Comparison of ENCODE assay signal across 8 cellular contexts in the genomic region with DNA sequence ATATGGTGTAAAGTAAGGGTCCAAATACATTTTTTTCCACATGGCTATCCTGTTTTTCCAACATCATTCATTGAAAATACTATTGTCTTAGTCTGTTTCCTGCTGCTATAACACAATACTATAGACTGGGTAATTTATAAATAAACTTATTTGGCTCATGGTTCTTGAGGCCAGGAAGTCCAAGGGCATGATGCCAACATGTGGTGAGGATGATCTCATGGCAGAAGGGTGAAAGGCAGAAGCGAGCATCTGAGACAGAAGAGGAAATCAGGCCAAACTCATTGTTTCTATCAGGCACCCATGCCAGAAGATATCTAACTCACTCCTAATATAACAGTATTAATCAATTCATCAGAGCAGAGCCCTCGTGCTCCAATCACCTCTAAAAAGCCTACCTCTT. TPM values are rescaled to one million over a fixed set of nuclear protein-coding genes. Genes with fewer than 3 reads are reported as not detected.
A peak's percentile ranks its signal among the peaks of the same experiment; 100 is the strongest.
DNase-seq lines count a peak whose midpoint lies in the region; ATAC-seq, FAIRE-seq and TF ChIP-seq lines count a peak whose summit lies in the region.

No MANE protein-coding gene starts in this region.

- H3K4me1 ChIP-seq in Peyer's patch, result no peaks in the 10 kb centered on the region
- H3K4me1 ChIP-seq in endothelial cell of umbilical vein (ENCODE audit: control insufficient read depth, extremely low read depth, insufficient read depth, low read length), result peaks cover 33% of the 10 kb centered on the region

- FAIRE-seq in endothelial cell of umbilical vein (lab: Jason Lieb, UNC), result peak; percentile 69

- CTCF ChIA-PET in endothelial cell of umbilical vein (lab: Charles Lee), result no interaction called here

- H3K27me3 ChIP-seq in Peyer's patch, result no peaks in the 10 kb centered on the region
- H3K27me3 ChIP-seq in endothelial cell of umbilical vein (ENCODE audit: control insufficient read depth in 2 of 2, insufficient read depth in 2 of 2, low read length in 2 of 2), result no peaks in the 10 kb centered on the region

- H3K27ac ChIP-seq in Peyer's patch, result no peak overlapping the region
- H3K27ac ChIP-seq in endothelial cell of umbilical vein (ENCODE audit: insufficient read depth, low read depth, low read length), result peak overlapping the region; percentile 77

- peak; percentile 55 for ATAC-seq in stimulated activated effector memory CD8-positive, alpha-beta T cell treated with anti-CD3 and anti-CD28 coated beads, Interleukin-12 subunit alpha, Interleukin-12 subunit beta, amount 100 ng/mL, for 72 hours
- no peak for ATAC-seq in GM18867 (IDR thresholded peaks at IDR 0.05; ENCODE audit: unreplicated experiment)

- TF ChIP-seq CTCF in Peyer's patch (IDR thresholded peaks at IDR 0.05), result no peak
- no peak for TF ChIP-seq CTCF in endothelial cell of umbilical vein (IDR thresholded peaks at IDR 0.05; ENCODE audit: extremely low read depth in 1 of 2, insufficient read depth in 1 of 2, low read depth in 1 of 2, low read length in 2 of 2)

- intact Hi-C loops in endothelial cell of umbilical vein (cut with micrococcal nuclease), result loop anchor here (1.0 kb wide), 4 partner anchors 15 to 105 kb away; no protein-coding TSS in a partner anchor

- H3K9me3 Mint-ChIP-seq in stimulated activated effector memory CD8-positive, alpha-beta T cell treated with anti-CD3 and anti-CD28 coated beads, Interleukin-12 subunit alpha, Interleukin-12 subunit beta, amount 100 ng/mL, for 72 hours, result no peaks in the 10 kb centered on the region

- no peaks in the 10 kb centered on the region for H3K36me3 ChIP-seq in Peyer's patch
- no peaks in the 10 kb centered on the region for H3K36me3 ChIP-seq in endothelial cell of umbilical vein (ENCODE audit: control insufficient read depth in 2 of 2, extremely low read depth in 1 of 2, insufficient read depth in 2 of 2, low read length in 2 of 2)

- H3K9me3 ChIP-seq in Peyer's patch, result no peaks in the 10 kb centered on the region
- no peaks in the 10 kb centered on the region for H3K9me3 ChIP-seq in endothelial cell of umbilical vein (replicated peaks; ENCODE audit: control insufficient read depth, insufficient read depth, low read length)

- TF ChIP-seq POLR2A in Peyer's patch (IDR thresholded peaks at IDR 0.05) (no peak), endothelial cell of umbilical vein (IDR thresholded peaks at IDR 0.05; ENCODE audit: low read depth, low read length) (no peak)

- no TSS peak for BruUV-seq in endothelial cell of umbilical vein (replicated peaks; lab: Mats Ljungman, UMichigan)

- peak overlapping the region; percentile 20 for H3K4me2 ChIP-seq in endothelial cell of umbilical vein (ENCODE audit: insufficient read depth, low read length)

- H3K9me1 ChIP-seq in endothelial cell of umbilical vein (replicated peaks; ENCODE audit: control insufficient read depth, extremely low read depth, insufficient read depth, low read length), result no peaks in the 10 kb centered on the region

- dilution Hi-C loops in endothelial cell of umbilical vein (cut with MboI; ENCODE audit: extremely low pct_ligation_motif_present, low sequenced_read_pairs), result loop anchor here (10.0 kb wide), 1 partner anchor 66 kb away; no protein-coding TSS in a partner anchor

- no peak overlapping the region for H3K27ac Mint-ChIP-seq in stimulated activated effector memory CD8-positive, alpha-beta T cell treated with anti-CD3 and anti-CD28 coated beads, Interleukin-12 subunit alpha, Interleukin-12 subunit beta, amount 100 ng/mL, for 72 hours

- H3K36me3 Mint-ChIP-seq in stimulated activated effector memory CD8-positive, alpha-beta T cell treated with anti-CD3 and anti-CD28 coated beads, Interleukin-12 subunit alpha, Interleukin-12 subunit beta, amount 100 ng/mL, for 72 hours, result no peaks in the 10 kb centered on the region

- POLR2A ChIA-PET in endothelial cell of umbilical vein (lab: Charles Lee), result no interaction called here

- no peak overlapping the region for H3K4me3 ChIP-seq in Peyer's patch
- H3K4me3 ChIP-seq in endothelial cell of umbilical vein (replicated peaks in 1 of 3; ENCODE audit: insufficient read depth in 1 of 3, low read depth in 1 of 3, low read length in 3 of 3), result no peak overlapping the region

- H3K4me1 Mint-ChIP-seq in stimulated activated effector memory CD8-positive, alpha-beta T cell treated with anti-CD3 and anti-CD28 coated beads, Interleukin-12 subunit alpha, Interleukin-12 subunit beta, amount 100 ng/mL, for 72 hours, result peaks cover 7% of the 10 kb centered on the region

- H3K79me2 ChIP-seq in endothelial cell of umbilical vein (ENCODE audit: control insufficient read depth, insufficient read depth, low read length), result no peaks in the 10 kb centered on the region

- DNase-seq in activated gamma-delta T cell treated with Interleukin-2 at 50 U/mL for 16 hours (peak; percentile 7), activated gamma-delta T cell (lab: John Stamatoyannopoulos, UW) (no peak), Peyer's patch (peak in 2 of 3 donors; percentile 41 to 62), endothelial cell of umbilical vein (ENCODE audit: low read depth, low spot score) (peak; percentile 96), mesenteric fat pad (ENCODE audit: low spot score) (no peak), NCI-H128 (lab: John Stamatoyannopoulos, UW; ENCODE audit: unreplicated experiment) (no peak)
- no peak for DNase-seq in stimulated activated effector memory CD8-positive, alpha-beta T cell treated with anti-CD3 and anti-CD28 coated beads, Interleukin-12 subunit alpha, Interleukin-12 subunit beta, amount 100 ng/mL, for 72 hours (ENCODE audit: low spot score in 2 of 2)

- no peaks in the 10 kb centered on the region for H4K20me1 ChIP-seq in endothelial cell of umbilical vein (replicated peaks; ENCODE audit: control insufficient read depth, extremely low read depth, insufficient read depth, low read length)

- H3K4me3 Mint-ChIP-seq in stimulated activated effector memory CD8-positive, alpha-beta T cell treated with anti-CD3 and anti-CD28 coated beads, Interleukin-12 subunit alpha, Interleukin-12 subunit beta, amount 100 ng/mL, for 72 hours, result no peak overlapping the region

- H2AFZ ChIP-seq in endothelial cell of umbilical vein (ENCODE audit: low read depth, low read length), result no peak overlapping the region

- peak overlapping the region; percentile 41 for H3K9ac ChIP-seq in endothelial cell of umbilical vein (replicated peaks; ENCODE audit: extremely low read depth, insufficient read depth, low read length)

TF ChIP-seq in endothelial cell of umbilical vein, 7 proteins besides CTCF, POLR2A, EP300 and RAD21:
- TF ChIP-seq MYC (IDR thresholded peaks at IDR 0.05; ENCODE audit: low read depth, low read length) (no peak), POLR2AphosphoS5 (IDR thresholded peaks at IDR 0.05; ENCODE audit: insufficient read depth, low read depth, low read length) (peak; percentile 72), GATA2 (IDR thresholded peaks at IDR 0.05; ENCODE audit: insufficient read depth, insufficient read length, low read depth, low read length) (peak; percentile 44), FOS (IDR thresholded peaks at IDR 0.05; ENCODE audit: borderline replicate concordance, insufficient read depth, low read length) (peak; percentile 33), EZH2 (IDR thresholded peaks at IDR 0.05; ENCODE audit: borderline replicate concordance, low read depth, low read length, severe bottlenecking) (no peak), JUN (IDR thresholded peaks at IDR 0.05; ENCODE audit: borderline replicate concordance, insufficient read depth, insufficient read length, low read depth) (peak; percentile 82)
- TF ChIP-seq, protein P1, sequence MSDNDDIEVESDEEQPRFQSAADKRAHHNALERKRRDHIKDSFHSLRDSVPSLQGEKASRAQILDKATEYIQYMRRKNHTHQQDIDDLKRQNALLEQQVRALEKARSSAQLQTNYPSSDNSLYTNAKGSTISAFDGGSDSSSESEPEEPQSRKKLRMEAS (IDR thresholded peaks at IDR 0.05; ENCODE audit: insufficient read depth, insufficient read length), result peak; percentile 43

RNA-seq across cellular contexts. Expression of a gene that starts 42.6 kb away (rescaled TPM):
- 1 to 10 TPM in 1 of 4 donors, under 1 TPM in 1, not detected in 2; 0.80 to 8.3 TPM for total RNA-seq in Peyer's patch
- total RNA-seq in endothelial cell of umbilical vein, result 1.2 and 2.1 TPM in 2 replicates
- polyA plus RNA-seq in endothelial cell of umbilical vein, result 1.0 and 1.4 TPM in 2 replicates
- polyA plus RNA-seq in endothelial cell of umbilical vein (2011; cell fraction: cytosol; rRNA removed), result 1.4 and 1.7 TPM in 2 replicates
- polyA plus RNA-seq in endothelial cell of umbilical vein (2011; cell fraction: nucleus; rRNA removed), result 0.65 and 1.1 TPM in 2 replicates
- polyA plus RNA-seq in endothelial cell of umbilical vein (2012), result 0.47 and 1.5 TPM in 2 replicates
- 1.0 and 1.1 TPM in 2 replicates for polyA minus RNA-seq in endothelial cell of umbilical vein
- polyA minus RNA-seq in endothelial cell of umbilical vein (2011; cell fraction: cytosol; rRNA and poly(A)+ RNA removed), result not detected
- polyA minus RNA-seq in endothelial cell of umbilical vein (2011; cell fraction: nucleus; rRNA and poly(A)+ RNA removed), result 0.67 and 0.91 TPM in 2 replicates
- not detected for total RNA-seq in mesenteric fat pad

Comparison
In these comparisons a context has a peak if more than half of its experiments do, and no peak if none do; other contexts are left out.
1. DNase-seq: peak in activated gamma-delta T cell treated with Interleukin-2 at 50 U/mL for 16 hours (single experiment), Peyer's patch (2 of 3) and endothelial cell of umbilical vein (single experiment); none in activated gamma-delta T cell (single experiment), stimulated activated effector memory CD8-positive, alpha-beta T cell treated with anti-CD3 and anti-CD28 coated beads, Interleukin-12 subunit alpha, Interleukin-12 subunit beta, amount 100 ng/mL, for 72 hours (0 of 2), mesenteric fat pad (single experiment) and NCI-H128 (single experiment).